Comparison of ENCODE assay signal across 20 cellular contexts in the genomic region with DNA sequence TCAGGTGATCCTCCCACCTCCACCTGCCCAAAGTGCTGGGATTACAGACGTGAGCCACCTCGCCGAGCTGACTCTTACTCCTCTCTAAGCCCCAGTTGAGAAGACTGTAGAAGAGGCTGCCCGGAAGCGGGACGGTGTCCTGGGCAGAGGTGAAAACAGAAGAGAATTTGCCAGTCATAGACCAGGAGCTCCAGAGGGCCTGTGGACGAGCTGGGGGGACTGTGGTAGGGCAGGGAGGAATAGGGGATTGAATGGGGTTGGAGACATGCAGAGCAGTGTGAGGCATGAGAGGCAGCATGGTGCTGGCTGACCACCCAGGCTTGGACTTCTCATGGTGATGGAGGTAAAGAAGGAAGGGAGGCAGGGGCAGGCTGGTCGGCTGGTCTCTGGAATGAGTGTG. TPM values are rescaled to one million over a fixed set of nuclear protein-coding genes. Genes with fewer than 3 reads are reported as not detected.
DNase-seq lines count a peak whose midpoint lies in the region; ATAC-seq, FAIRE-seq and TF ChIP-seq lines count a peak whose summit lies in the region.
"Had no signal": no experiment of that assay in that cellular context is flagged by ENCODE, and none has a peak within 500 bp of the region (broad histone marks: within the 10 kb centered on the region; RNA-seq: fewer than 3 reads in every experiment).

No MANE protein-coding gene starts in this region.

- TF ChIP-seq CTCF in endodermal cell (conservative IDR thresholded peaks at IDR 0.05) (no peak), mucosa of descending colon (IDR thresholded peaks at IDR 0.05) (no peak)

- H3K79me1 ChIP-seq in neuronal stem cell (ENCODE audit: low read depth, low read length) = no peaks in the 10 kb centered on the region

- no peak overlapping the region for H4K8ac ChIP-seq in neuronal stem cell (ENCODE audit: low read depth, low read length)

- peak overlapping the region; percentile 73 for H3K4me2 ChIP-seq in BLaER1
- H3K4me2 ChIP-seq in neuronal stem cell (ENCODE audit: insufficient read depth, low read length, poor library complexity, severe bottlenecking) = no peak overlapping the region

- no peaks in the 10 kb centered on the region for H3K36me3 Mint-ChIP-seq in endodermal cell (ENCODE audit: low read depth)

- 68 to 94% methylated on average over 7 to 8 of the region's 8 CpGs for WGBS in endodermal cell (ENCODE audit: insufficient coverage in 1 of 2, insufficient read length in 1 of 2), 2 experiments
- no CpG with 5 or more reads among the region's 8 CpGs for WGBS in neuronal stem cell (ENCODE audit: extremely low coverage in 2 of 2, insufficient read length in 2 of 2, insufficient replicate concordance in 1 of 2), 2 donors

- intact Hi-C loops in mucosa of descending colon (cut with DNase I, micrococcal nuclease) = loop anchor here in 1 of 2 donors (10.0 kb wide), 1 partner anchor 123 kb away; no protein-coding TSS in a partner anchor

- no peaks in the 10 kb centered on the region for H3K9me3 Mint-ChIP-seq in endodermal cell
- H3K9me3 Mint-ChIP-seq: CD4-positive, alpha-beta T cell; HFFc6 had no signal

- no peaks in the 10 kb centered on the region for H3K36me3 ChIP-seq in BLaER1
- H3K36me3 ChIP-seq in endodermal cell (ENCODE audit: control insufficient read depth, insufficient read depth, low read length) = no peaks in the 10 kb centered on the region
- H3K36me3 ChIP-seq in neuronal stem cell (replicated peaks in 1 of 2; ENCODE audit: control insufficient read depth in 2 of 2, insufficient read depth in 2 of 2, low read length in 2 of 2) = no peaks in the 10 kb centered on the region
- H3K36me3 ChIP-seq in mucosa of descending colon (ENCODE audit: low read depth) = no peaks in the 10 kb centered on the region

- H3K9me3 ChIP-seq in BLaER1 (no peaks in the 10 kb centered on the region), endodermal cell (ENCODE audit: control insufficient read depth, low read length) (no peaks in the 10 kb centered on the region), neuronal stem cell (replicated peaks in 1 of 2; ENCODE audit: control insufficient read depth in 2 of 2, insufficient read depth in 1 of 2, low read depth in 1 of 2, low read length in 2 of 2) (no peaks in the 10 kb centered on the region), mucosa of descending colon (no peaks in the 10 kb centered on the region)

- H3K27ac ChIP-seq in BLaER1 (peak overlapping the region; percentile 8; the same call in 1 of the 2 replicates), endodermal cell (ENCODE audit: low read depth, low read length) (no peak overlapping the region), neuronal stem cell (replicated peaks; ENCODE audit: low read length) (no peak overlapping the region)
- H3K27ac ChIP-seq: C4-2B, GM23248, HL-60 had no signal

- H3K4me3 ChIP-seq in BLaER1 (no peak overlapping the region), endodermal cell (ENCODE audit: low read length) (no peak overlapping the region), neuronal stem cell (ENCODE audit: low read length in 2 of 2) (no peak overlapping the region), mucosa of descending colon (no peak overlapping the region)
- H3K4me3 ChIP-seq: GM23248 had no signal

- no peak for ATAC-seq in mucosa of descending colon

- no peak overlapping the region for H3K4me3 Mint-ChIP-seq in endodermal cell
- H3K4me3 Mint-ChIP-seq: B cell; CD4-positive, alpha-beta T cell; HFFc6 had no signal

- no peak overlapping the region for H2BK12ac ChIP-seq in neuronal stem cell (ENCODE audit: low read length)

- no peaks in the 10 kb centered on the region for H3K27me3 ChIP-seq in BLaER1
- H3K27me3 ChIP-seq in endodermal cell (ENCODE audit: control insufficient read depth, insufficient read depth, low read length, poor library complexity, severe bottlenecking) = peaks cover 5% of the 10 kb centered on the region
- peaks cover 0 to 46% (median 0%) of the 10 kb centered on the region in 3 experiments for H3K27me3 ChIP-seq in neuronal stem cell (ENCODE audit: control insufficient read depth in 3 of 3, insufficient read depth in 3 of 3, low read depth in 1 of 3, low read length in 3 of 3)

- no peak overlapping the region for H3K18ac ChIP-seq in neuronal stem cell (ENCODE audit: low read length)

- FAIRE-seq in HTR-8/SVneo (lab: Jason Lieb, UNC) = peak; percentile 36
- FAIRE-seq: GM12892, GM18507 had no signal

- no peak overlapping the region for H3K27ac Mint-ChIP-seq in endodermal cell
- H3K27ac Mint-ChIP-seq: B cell; CD4-positive, alpha-beta T cell; HFFc6 had no signal

- H2BK15ac ChIP-seq in neuronal stem cell (ENCODE audit: low read length) = no peak overlapping the region

- H3K4ac ChIP-seq in neuronal stem cell (ENCODE audit: low read length) = no peak overlapping the region

- peak overlapping the region; percentile 76 for H2AK5ac ChIP-seq in neuronal stem cell (ENCODE audit: low read depth, low read length)

- H2BK5ac ChIP-seq in neuronal stem cell (ENCODE audit: low read length) = no peak overlapping the region

- no peak overlapping the region for H3K23ac ChIP-seq in neuronal stem cell (ENCODE audit: low read depth, low read length, poor library complexity)

- H3K4me1 Mint-ChIP-seq in endodermal cell = no peaks in the 10 kb centered on the region
- H3K4me1 Mint-ChIP-seq: B cell had no signal

- H4K20me1 ChIP-seq in BLaER1 = no peaks in the 10 kb centered on the region

- H3K4me1 ChIP-seq in BLaER1 (peaks cover 51% of the 10 kb centered on the region), endodermal cell (ENCODE audit: control insufficient read depth, insufficient read depth, low read length) (no peaks in the 10 kb centered on the region), neuronal stem cell (ENCODE audit: control insufficient read depth in 2 of 2, insufficient read depth in 1 of 2, low read depth in 1 of 2, low read length in 2 of 2) (peaks cover 0 to 14% of the 10 kb centered on the region in 2 donors), mucosa of descending colon (ENCODE audit: low read depth) (no peaks in the 10 kb centered on the region)

- DNase-seq in HTR-8/SVneo (ENCODE audit: insufficient read length, low spot score) (no peak), endodermal cell (peak; percentile 40), neuronal stem cell (ENCODE audit: low spot score) (no peak), activated T-cell treated with anti-CD3 and anti-CD28 coated beads for 4 hours (no peak), mucosa of descending colon (no peak), occipital lobe (lab: John Stamatoyannopoulos, UW) (no peak)
- DNase-seq: CD4-positive, alpha-beta T cell; DMS153; DMS79; GDM1; GM23248; HCEC 1CT; HFFc6; IMR-90 had no signal

- peaks cover 19% of the 10 kb centered on the region for H3K27me3 Mint-ChIP-seq in endodermal cell (ENCODE audit: insufficient read depth)

- no peak overlapping the region for H2AFZ ChIP-seq in neuronal stem cell (ENCODE audit: low read length)
- H2AFZ ChIP-seq: GM23248 had no signal

- no peak overlapping the region for H3K9ac ChIP-seq in BLaER1
- no peak overlapping the region for H3K9ac ChIP-seq in endodermal cell (ENCODE audit: extremely low read depth, low read length, poor library complexity, severe bottlenecking)
- H3K9ac ChIP-seq in neuronal stem cell (ENCODE audit: low read depth, low read length, poor library complexity) = peak overlapping the region; percentile 39
- H3K9ac ChIP-seq: GM23248 had no signal

- H3K14ac ChIP-seq in neuronal stem cell (ENCODE audit: low read length) = no peak overlapping the region

- no peak overlapping the region for H2BK120ac ChIP-seq in neuronal stem cell (ENCODE audit: low read depth, low read length)

- peak overlapping the region; percentile 10 for H4K91ac ChIP-seq in neuronal stem cell (ENCODE audit: low read depth, low read length, poor library complexity)

RNA-seq across cellular contexts. Expression of gene PHB1, which starts 17.1 kb away (rescaled TPM):
- total RNA-seq in endodermal cell (100 to 1,000 TPM; 227 to 263 TPM), mucosa of descending colon (100 to 1,000 TPM; 173 to 227 (median 216) TPM), occipital lobe (42.0 TPM)
- 109 TPM for polyA plus RNA-seq in endodermal cell (2013, experiment 1 of 2)
- polyA plus RNA-seq in endodermal cell (2013, experiment 2 of 2) = 101 TPM
- polyA plus RNA-seq in neuronal stem cell (2013, experiment 1 of 2) = 110 TPM
- 105 TPM for polyA plus RNA-seq in neuronal stem cell (2013, experiment 2 of 2)
